8 cellular contexts compared by ENCODE assay signal in the genomic region with DNA sequence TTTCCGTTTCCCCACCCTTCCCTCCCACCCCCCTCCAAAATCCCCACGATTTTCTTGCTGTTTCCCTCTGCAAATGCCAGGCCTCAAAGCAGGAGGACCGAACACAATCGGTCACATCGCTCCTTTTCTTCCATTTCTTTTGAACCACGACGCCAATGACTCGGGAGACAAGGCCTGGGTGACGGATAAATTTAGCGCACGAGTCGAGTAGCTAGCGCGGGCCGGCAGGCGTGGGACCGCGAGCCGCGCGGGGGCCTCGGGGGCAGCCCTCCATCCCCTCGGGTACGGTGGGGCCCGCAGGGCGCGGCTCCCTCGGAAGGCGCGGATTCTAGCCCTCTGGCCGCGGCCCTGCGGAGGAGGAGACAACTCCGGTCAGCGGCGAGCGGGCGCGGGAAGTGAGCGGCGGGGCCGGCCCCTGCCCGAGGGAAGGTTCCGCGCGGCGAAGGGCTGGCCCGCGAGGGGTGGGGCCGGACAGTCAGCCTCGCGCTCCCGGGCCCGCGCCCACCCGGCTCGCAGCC. TPM values are rescaled to one million over a fixed set of nuclear protein-coding genes. Genes with fewer than 3 reads are reported as not detected.
DNase-seq lines count a peak whose midpoint lies in the region; ATAC-seq and TF ChIP-seq lines count a peak whose summit lies in the region.

No MANE protein-coding gene starts in this region.

- H3K36me3 ChIP-seq in SK-N-SH (replicated peaks in 1 of 2; ENCODE audit: control insufficient read depth in 1 of 2, insufficient read depth in 2 of 2, low read length in 1 of 2) (no peaks in the 10 kb centered on the region), muscle layer of duodenum (ENCODE audit: control insufficient read depth in 1 of 2, insufficient read depth in 2 of 2, low read length in 2 of 2) (no peaks in the 10 kb centered on the region)

- H3K27ac ChIP-seq in SK-N-SH (ENCODE audit: low read depth in 2 of 2, low read length in 1 of 2): peak overlapping the region; percentile 64 to 75
- H3K27ac ChIP-seq in epithelial cell of prostate: peak overlapping the region; percentile 91
- H3K27ac ChIP-seq in muscle layer of duodenum (ENCODE audit: low read length): peak overlapping the region; percentile 88

- DNase-seq in DMS53 treated with DMSO at 0.1 percent for 48 hours (lab: John Stamatoyannopoulos, UW; ENCODE audit: unreplicated experiment) (peak; percentile 36), HCEC 1CT (peak; percentile 67), SK-N-SH (peak; percentile 82), epithelial cell of prostate (ENCODE audit: low read depth, low spot score) (no peak), NCI-H187 treated with DMSO at 0.1 percent for 48 hours (lab: John Stamatoyannopoulos, UW) (no peak)

- H3K9me2 ChIP-seq in SK-N-SH: no peaks in the 10 kb centered on the region

- peaks cover 29% of the 10 kb centered on the region for H3F3A ChIP-seq in SK-N-SH (replicated peaks; ENCODE audit: insufficient read depth)

- POLR2A ChIA-PET in SK-N-SH (lab: Yijun Ruan, JAX): interaction anchor here (2.3 kb wide), 1 partner anchor 19 kb away, joined by 8 read pairs; a partner anchor contains a TSS

- H3K4me2 ChIP-seq in SK-N-SH: peak overlapping the region; percentile 85

- no peak overlapping the region for H2AFZ ChIP-seq in SK-N-SH (ENCODE audit: low read depth)

- no peak for TF ChIP-seq EP300 in SK-N-SH (IDR thresholded peaks at IDR 0.05; ENCODE audit: borderline replicate concordance in 1 of 2, low read depth in 1 of 2, low read length in 1 of 2)

- WGBS in SK-N-SH (ENCODE audit: low lambda C conversion rate): 1% methylated on average over 9 of the region's 57 CpGs

- H4K20me1 ChIP-seq in SK-N-SH (ENCODE audit: insufficient read depth): no peaks in the 10 kb centered on the region

- peaks cover 51% of the 10 kb centered on the region for H3K79me2 ChIP-seq in SK-N-SH (ENCODE audit: insufficient read depth)

- ATAC-seq in GM18873 (IDR thresholded peaks at IDR 0.05; ENCODE audit: low FRiP score, unreplicated experiment) (no peak), HG03280 (IDR thresholded peaks at IDR 0.05; ENCODE audit: unreplicated experiment) (no peak)

- TF ChIP-seq CTCF in SK-N-SH (IDR thresholded peaks at IDR 0.05): no peak

- CTCF ChIA-PET in SK-N-SH (lab: Yijun Ruan, JAX): interaction anchor here (3.0 kb wide), 1 partner anchor 18 kb away, joined by 13 read pairs; a partner anchor contains a TSS

- no peaks in the 10 kb centered on the region for H3K9me3 ChIP-seq in SK-N-SH
- H3K9me3 ChIP-seq in muscle layer of duodenum (ENCODE audit: control insufficient read depth in 1 of 2, low read length in 2 of 2): no peaks in the 10 kb centered on the region

- peak overlapping the region; percentile 95 for H3K9ac ChIP-seq in SK-N-SH

- no peak for TF ChIP-seq RAD21 in SK-N-SH (IDR thresholded peaks at IDR 0.05; ENCODE audit: low read length)

- H3K4me1 ChIP-seq in SK-N-SH (ENCODE audit: control insufficient read depth in 1 of 2, insufficient read depth in 2 of 2, low read depth in 1 of 2, low read length in 1 of 2): peaks cover 10 to 20% of the 10 kb centered on the region in 2 experiments; a peak in 2 of 4 replicates
- H3K4me1 ChIP-seq in muscle layer of duodenum (ENCODE audit: control insufficient read depth in 1 of 2, insufficient read depth in 2 of 2, low read length in 2 of 2): peaks cover 23 to 39% of the 10 kb centered on the region in 2 donors

- H3K27me3 ChIP-seq in SK-N-SH (ENCODE audit: insufficient read depth) (no peaks in the 10 kb centered on the region), muscle layer of duodenum (ENCODE audit: low read depth, low read length) (no peaks in the 10 kb centered on the region)

- peak overlapping the region; percentile 65 to 70 for H3K4me3 ChIP-seq in SK-N-SH (ENCODE audit: low read depth in 2 of 2, low read length in 1 of 2)
- H3K4me3 ChIP-seq in muscle layer of duodenum (ENCODE audit: low read depth in 1 of 2, low read length in 2 of 2): peak overlapping the region; percentile 59 to 69

TF ChIP-seq in SK-N-SH, 30 proteins besides CTCF, POLR2A, EP300 and RAD21:
- TF ChIP-seq MEF2A (IDR thresholded peaks at IDR 0.05; ENCODE audit: borderline replicate concordance, low read depth) (no peak), GATA2 (CRISPR knock-in tag; IDR thresholded peaks at IDR 0.05) (no peak)

RNA-seq across cellular contexts. Expression of a gene that starts 0.4 kb away (rescaled TPM):
- 17.8 and 23.0 TPM in 2 replicates for polyA plus RNA-seq in SK-N-SH (2012; rRNA removed)
- polyA plus RNA-seq in SK-N-SH (2012; cell fraction: cytosol; rRNA removed): 15.1 and 19.6 TPM in 2 replicates
- polyA plus RNA-seq in SK-N-SH (2012; cell fraction: nucleus; rRNA removed): 30.5 and 40.6 TPM in 2 replicates

RNA-seq across cellular contexts. Expression of a gene that starts 5.4 kb away (rescaled TPM):
- polyA plus RNA-seq in SK-N-SH (2012; rRNA removed): 11.9 and 15.2 TPM in 2 replicates
- 8.8 and 10.2 TPM in 2 replicates for polyA plus RNA-seq in SK-N-SH (2012; cell fraction: cytosol; rRNA removed)
- 33.8 and 37.1 TPM in 2 replicates for polyA plus RNA-seq in SK-N-SH (2012; cell fraction: nucleus; rRNA removed)

RNA-seq across cellular contexts. Expression of a gene that starts 18.6 kb away (rescaled TPM):
- 33.1 and 33.6 TPM in 2 replicates for polyA plus RNA-seq in SK-N-SH (2012; rRNA removed)
- polyA plus RNA-seq in SK-N-SH (2012; cell fraction: cytosol; rRNA removed): 41.1 and 46.9 TPM in 2 replicates
- polyA plus RNA-seq in SK-N-SH (2012; cell fraction: nucleus; rRNA removed): 6.2 and 10.6 TPM in 2 replicates

RNA-seq across cellular contexts. Expression of a gene that starts 43.9 kb away (rescaled TPM):
- polyA plus RNA-seq in SK-N-SH (2012; rRNA removed): 21.8 and 23.4 TPM in 2 replicates
- polyA plus RNA-seq in SK-N-SH (2012; cell fraction: cytosol; rRNA removed): 24.6 and 27.2 TPM in 2 replicates
- 14.2 and 14.9 TPM in 2 replicates for polyA plus RNA-seq in SK-N-SH (2012; cell fraction: nucleus; rRNA removed)

RNA-seq across cellular contexts. Expression of a gene that starts 44.1 kb away (rescaled TPM):
- polyA plus RNA-seq in SK-N-SH (2012; rRNA removed): 1.2 and 1.9 TPM in 2 replicates
- polyA plus RNA-seq in SK-N-SH (2012; cell fraction: cytosol; rRNA removed): 0.45 and 0.54 TPM in 2 replicates
- polyA plus RNA-seq in SK-N-SH (2012; cell fraction: nucleus; rRNA removed): 5.6 and 10.7 TPM in 2 replicates

Comparison
In these comparisons a context has a peak if more than half of its experiments do, and no peak if none do; other contexts are left out.
1. DNase-seq: peak in DMS53 treated with DMSO at 0.1 percent for 48 hours (single experiment), HCEC 1CT (single experiment) and SK-N-SH (single experiment); none in epithelial cell of prostate (single experiment) and NCI-H187 treated with DMSO at 0.1 percent for 48 hours (single experiment).
2. Peak in every context shown above with its lines, with median percentiles within 50 percentile points of each other: H3K27ac ChIP-seq.